Comparison of ENCODE assay signal across 15 cellular contexts in genomic region chr13:110062077-110062776, GRCh38.
DNase-seq lines count a peak whose midpoint lies in the region; ATAC-seq and TF ChIP-seq lines count a peak whose summit lies in the region.
"Had no signal": no experiment of that assay in that cellular context is flagged by ENCODE, and none has a peak within 500 bp of the region (broad histone marks: within the 10 kb centered on the region; RNA-seq: fewer than 3 reads in every experiment).

No MANE protein-coding gene starts in this region.

- DNase-seq in HCEC 1CT, result peak; percentile 11
- peak; percentile 20 for DNase-seq in SW480 (ENCODE audit: low spot score)
- DNase-seq in left cardiac atrium, result peak; percentile 58
- peak in 1 of 2 donors; percentile 32 for DNase-seq in gastrocnemius medialis
- DNase-seq in stimulated activated CD4-positive, alpha-beta T cell treated with anti-CD3 and anti-CD28 coated beads, Interleukin-12 subunit alpha, Interleukin-12 subunit beta, amount 100 ng/mL, for 4 hours, result no peak
- no peak for DNase-seq in dorsolateral prefrontal cortex
- DNase-seq: activated CD8-positive, alpha-beta T cell treated with anti-CD3 and anti-CD28 coated beads, Interleukin-2, amount 10 ng/mL, durations not matched to agents 7 days and 5 days; adrenal gland; cerebellar nuclear complex; NCI-H1694 treated with DMSO at 0.1 percent for 48 hours; NCI-H524; substantia nigra had no signal

- H3K27ac ChIP-seq in gastrocnemius medialis, result no peak overlapping the region
- H3K27ac ChIP-seq in dorsolateral prefrontal cortex, result no peak overlapping the region
- H3K27ac ChIP-seq: adrenal gland, BLaER1 had no signal

- no peak for TF ChIP-seq CTCF in gastrocnemius medialis (IDR thresholded peaks at IDR 0.05 in 4 of 5, conservative IDR thresholded peaks at IDR 0.05 in 1 of 5)
- TF ChIP-seq CTCF in dorsolateral prefrontal cortex (IDR thresholded peaks at IDR 0.05 in 54 of 56, conservative IDR thresholded peaks at IDR 0.05 in 2 of 56; ENCODE audit: low read depth in 1 of 56, partially characterized antibody in 56 of 56), result no peak

- TF ChIP-seq POLR2A in gastrocnemius medialis (IDR thresholded peaks at IDR 0.05), result no peak

- H3K4me3 ChIP-seq in gastrocnemius medialis (no peak overlapping the region), dorsolateral prefrontal cortex (no peak overlapping the region)
- H3K4me3 ChIP-seq: adrenal gland, BLaER1, prostate gland had no signal

- no peaks in the 10 kb centered on the region for H3K9me3 ChIP-seq in gastrocnemius medialis
- H3K9me3 ChIP-seq: adrenal gland, BLaER1, prostate gland had no signal

- H3K27me3 ChIP-seq in gastrocnemius medialis (no peaks in the 10 kb centered on the region), dorsolateral prefrontal cortex (peaks cover 0 to 5% (median 0%) of the 10 kb centered on the region in 45 donors)
- H3K27me3 ChIP-seq: adrenal gland, BLaER1 had no signal

- peak; percentile 83 for ATAC-seq in left cardiac atrium
- ATAC-seq in gastrocnemius medialis, result peak; percentile 43 to 76
- ATAC-seq in GM21528 (IDR thresholded peaks at IDR 0.05; ENCODE audit: low FRiP score, unreplicated experiment), result no peak
- ATAC-seq: activated CD8-positive, alpha-beta T cell treated with anti-CD3 and anti-CD28 coated beads, Interleukin-2, amount 10 ng/mL, durations not matched to agents 7 days and 5 days had no signal

- H3K4me1 ChIP-seq in gastrocnemius medialis, result peaks cover 4 to 9% of the 10 kb centered on the region in 2 donors
- H3K4me1 ChIP-seq: adrenal gland, prostate gland had no signal

- intact Hi-C loops in left cardiac atrium (cut with DNase I) (no loop called here), gastrocnemius medialis (cut with DNase I; ENCODE audit: low total_unique reads) (no loop called here), dorsolateral prefrontal cortex (cut with DNase I) (no loop called here)

- in situ Hi-C loops in gastrocnemius medialis (cut with MboI; ENCODE audit: low sequenced_read_pairs in 4 of 4), result no loop called here

- no peaks in the 10 kb centered on the region for H3K36me3 ChIP-seq in gastrocnemius medialis
- H3K36me3 ChIP-seq: adrenal gland, BLaER1, prostate gland had no signal

Comparison
In these comparisons a context has a peak if more than half of its experiments do, and no peak if none do; other contexts are left out.
1. DNase-seq: peak in HCEC 1CT (single experiment), SW480 (single experiment) and left cardiac atrium (single experiment); none in stimulated activated CD4-positive, alpha-beta T cell treated with anti-CD3 and anti-CD28 coated beads, Interleukin-12 subunit alpha, Interleukin-12 subunit beta, amount 100 ng/mL, for 4 hours (single experiment) and dorsolateral prefrontal cortex (0 of 10).